In genomic region chr7:128265906-128266300, GRCh38 we compare ENCODE assay signal across 17 cellular contexts. TPM values are rescaled to one million over a fixed set of nuclear protein-coding genes. Genes with fewer than 3 reads are reported as not detected.
"Had no signal": no experiment of that assay in that cellular context is flagged by ENCODE, and none has a peak within 500 bp of the region (broad histone marks: within the 10 kb centered on the region; RNA-seq: fewer than 3 reads in every experiment).

No MANE protein-coding gene starts in this region.

- H3K36me3 ChIP-seq: brain microvascular endothelial cell had no signal

- H3K4me3 ChIP-seq: lung had no signal

- ATAC-seq: activated CD4-positive, CD25-positive, alpha-beta regulatory T cell treated with anti-CD3 and anti-CD28 coated beads, Interleukin-2, amount 50 U/mL, for 24 hours; activated CD8-positive, alpha-beta memory T cell treated with anti-CD3 and anti-CD28 coated beads, Interleukin-2, amount 10 ng/mL, durations not matched to agents 7 days and 5 days; activated T-cell treated with anti-CD3 and anti-CD28 coated beads, Interleukin-2, amount 50 U/mL, for 4 hours; natural killer cell treated with Interleukin-12 subunit alpha and Interleukin-12 subunit beta and Interleukin-15 and Interleukin-18, amount 100 ng/mL, for 72 hours; T-helper 17 cell had no signal

- DNase-seq: activated CD4-positive, alpha-beta T cell treated with anti-CD3 and anti-CD28 coated beads, Interleukin-2, amount 50 U/mL, for 4 hours; activated CD8-positive, alpha-beta memory T cell treated with anti-CD3 and anti-CD28 coated beads, Interleukin-2, amount 10 ng/mL, durations not matched to agents 7 days and 5 days; activated gamma-delta T cell; activated T-cell treated with anti-CD3 and anti-CD28 coated beads, Interleukin-2, amount 50 U/mL, for 4 hours; brain microvascular endothelial cell; dermis blood vessel endothelial cell; erythroblast; glutamatergic neuron; immature natural killer cell; stimulated activated CD4-positive, alpha-beta T cell treated with anti-CD3 and anti-CD28 coated beads, Interleukin-12 subunit alpha, Interleukin-12 subunit beta, amount 100 ng/mL, for 4 hours; stimulated activated naive CD4-positive, alpha-beta T cell; T-helper 17 cell had no signal

- H3K27ac ChIP-seq: brain microvascular endothelial cell had no signal

RNA-seq across cellular contexts. Expression of gene LEP, which starts 24.8 kb away (rescaled TPM):
- total RNA-seq: activated CD8-positive, alpha-beta memory T cell treated with anti-CD3 and anti-CD28 coated beads, Interleukin-2, amount 10 ng/mL, durations not matched to agents 7 days and 5 days; activated T-cell treated with anti-CD3 and anti-CD28 coated beads, Interleukin-2, amount 50 U/mL, for 4 hours; dermis blood vessel endothelial cell; fibroblast of villous mesenchyme; mucosa of gallbladder; natural killer cell treated with Interleukin-12 subunit alpha and Interleukin-12 subunit beta and Interleukin-15 and Interleukin-18, amount 100 ng/mL, for 72 hours; T-helper 17 cell had no signal
- polyA plus RNA-seq: immature natural killer cell had no signal
